Comparison of ENCODE assay signal across 8 cellular contexts in genomic region chr5:141618804-141619554, GRCh38. TPM values are rescaled to one million over a fixed set of nuclear protein-coding genes. Genes with fewer than 3 reads are reported as not detected.
DNase-seq lines count a peak whose midpoint lies in the region; ATAC-seq and TF ChIP-seq lines count a peak whose summit lies in the region.

DIAPH1 (minus strand) TSS chr5:141619000; CDS start chr5:141618914, 86 bp downstream.

- H3K4me1 ChIP-seq in mucosa of stomach (ENCODE audit: control insufficient read depth, insufficient read depth, low read length): peaks cover 19% of the 10 kb centered on the region

- peak; percentile 62; the same call in 1 of the 2 replicates for TF ChIP-seq RAD21 in Ishikawa (IDR thresholded peaks at IDR 0.05; ENCODE audit: low read depth)

- no peaks in the 10 kb centered on the region for H3K27me3 ChIP-seq in mucosa of stomach (ENCODE audit: control insufficient read depth, insufficient read depth, low read length)

- peak; percentile 39; the same call in 1 of the 2 replicates for TF ChIP-seq EP300 in Ishikawa (IDR thresholded peaks at IDR 0.05; ENCODE audit: borderline replicate concordance)

- peak within 1 kb of the TSS; percentile 89 for H3K9ac ChIP-seq in mucosa of stomach (ENCODE audit: low read length)

- ATAC-seq in GM21576 (IDR thresholded peaks at IDR 0.05; ENCODE audit: unreplicated experiment): peak; percentile 69

- H3K4me3 ChIP-seq in epithelial cell of proximal tubule (ENCODE audit: low read depth, low read length): peak within 1 kb of the TSS; percentile 79
- H3K4me3 ChIP-seq in mucosa of stomach (ENCODE audit: low read length): peak within 1 kb of the TSS; percentile 29

- peak; percentile 98 for TF ChIP-seq CTCF in epithelial cell of proximal tubule (conservative IDR thresholded peaks at IDR 0.05; ENCODE audit: low read depth, low read length)

- peak; percentile 94 for DNase-seq in DMS53 treated with DMSO at 0.1 percent for 48 hours (lab: John Stamatoyannopoulos, UW; ENCODE audit: unreplicated experiment)
- DNase-seq in OCI-M2 (lab: John Stamatoyannopoulos, UW; ENCODE audit: unreplicated experiment): peak; percentile 45
- DNase-seq in activated T-cell treated with anti-CD3 and anti-CD28 coated beads for 4 hours: peak; percentile 99
- no peak for DNase-seq in epithelial cell of proximal tubule (ENCODE audit: low read depth)
- peak; percentile 98 for DNase-seq in stimulated activated CD8-positive, alpha-beta memory T cell treated with anti-CD3 and anti-CD28 coated beads, Interleukin-7, amount 100 ng/mL, for 1 hour (ENCODE audit: low read depth in 2 of 2)

- H3K9me3 ChIP-seq in mucosa of stomach (ENCODE audit: control insufficient read depth, low read length): no peaks in the 10 kb centered on the region

- H3K36me3 ChIP-seq in mucosa of stomach (ENCODE audit: control insufficient read depth, insufficient read depth, low read length): no peaks in the 10 kb centered on the region

TF ChIP-seq in Ishikawa, 13 proteins besides CTCF, POLR2A, EP300 and RAD21:
- TF ChIP-seq USF1 (IDR thresholded peaks at IDR 0.05) (peak; percentile 84), NFIC (IDR thresholded peaks at IDR 0.05) (no peak), CREB1 (IDR thresholded peaks at IDR 0.05; ENCODE audit: low read depth) (no peak), YY1 (IDR thresholded peaks at IDR 0.05; ENCODE audit: low read depth) (peak; percentile 46; the same call in 1 of the 2 replicates), TEAD4 (IDR thresholded peaks at IDR 0.05) (peak; percentile 55), MAX (IDR thresholded peaks at IDR 0.05) (peak; percentile 97), REST (IDR thresholded peaks at IDR 0.05; ENCODE audit: low read depth) (no peak; the same call in 1 of the 2 replicates), CEBPB (IDR thresholded peaks at IDR 0.05) (no peak), EGR1 (IDR thresholded peaks at IDR 0.05) (peak; percentile 99), ZBTB7A (IDR thresholded peaks at IDR 0.05; ENCODE audit: low read depth) (peak; percentile 72; the same call in 1 of the 2 replicates), FOXM1 (IDR thresholded peaks at IDR 0.05; ENCODE audit: borderline replicate concordance, low read depth) (peak; percentile 50; the same call in 1 of the 2 replicates), TAF1 (IDR thresholded peaks at IDR 0.05; ENCODE audit: low read depth) (peak; percentile 65; the same call in 1 of the 2 replicates), TCF12 (IDR thresholded peaks at IDR 0.05; ENCODE audit: low read depth) (peak; percentile 68; the same call in 1 of the 2 replicates)
TF ChIP-seq in Ishikawa: peak in this region for 9.

RNA-seq across cellular contexts. Expression of gene DIAPH1, which starts in this region (rescaled TPM):
- 94.0 and 101 TPM in 2 replicates for total RNA-seq in epithelial cell of proximal tubule
